9 cellular contexts compared by ENCODE assay signal in the genomic region with DNA sequence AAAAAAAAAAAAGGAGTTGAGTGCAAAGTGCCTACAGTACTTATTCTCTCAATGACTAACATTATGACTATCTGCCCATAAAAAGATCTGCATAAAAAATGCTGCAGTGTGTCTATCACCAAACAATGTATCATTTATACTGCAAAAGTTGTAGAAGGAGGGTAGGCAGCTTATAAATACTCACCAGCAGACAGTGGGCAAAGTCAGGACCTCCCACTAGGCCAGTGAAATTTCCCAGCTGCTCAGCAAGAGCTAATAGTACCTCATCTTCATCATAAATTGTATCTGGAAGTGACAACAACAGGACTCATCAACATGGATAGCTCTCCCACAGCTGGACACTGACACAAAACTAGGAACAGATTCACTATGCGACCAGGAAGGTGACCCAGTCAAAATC. TPM values are rescaled to one million over a fixed set of nuclear protein-coding genes. Genes with fewer than 3 reads are reported as not detected.
DNase-seq lines count a peak whose midpoint lies in the region; ATAC-seq and TF ChIP-seq lines count a peak whose summit lies in the region.
"Had no signal": no experiment of that assay in that cellular context is flagged by ENCODE, and none has a peak within 500 bp of the region (broad histone marks: within the 10 kb centered on the region; RNA-seq: fewer than 3 reads in every experiment).

No MANE protein-coding gene starts in this region.

- H3K27ac Mint-ChIP-seq in CD4-positive, alpha-beta T cell: no peak overlapping the region
- peak overlapping the region in 1 of 2 donors; percentile 83 for H3K27ac Mint-ChIP-seq in natural killer cell

- H4K20me1 ChIP-seq in Loucy (ENCODE audit: insufficient read depth, low read length, poor library complexity, severe bottlenecking): peaks cover 22% of the 10 kb centered on the region

- no peaks in the 10 kb centered on the region for H3F3A ChIP-seq in Loucy (ENCODE audit: low read depth)

- no peaks in the 10 kb centered on the region for H3K9me3 ChIP-seq in CD4-positive, alpha-beta T cell (ENCODE audit: control insufficient read depth, low read length)
- H3K9me3 ChIP-seq in Loucy (ENCODE audit: insufficient read depth, low read depth, low read length) (no peaks in the 10 kb centered on the region), colonic mucosa (no peaks in the 10 kb centered on the region)

- DNase-seq in CD4-positive, alpha-beta T cell: no peak
- DNase-seq in colonic mucosa: no peak
- no peak for DNase-seq in natural killer cell
- no peak for DNase-seq in HUDEP-2 (lab: John Stamatoyannopoulos, UW; ENCODE audit: unreplicated experiment in 76 of 76)
- no peak for DNase-seq in ACHN
- DNase-seq: effector CD4-positive, alpha-beta T cell had no signal

- intact Hi-C loops in CD4-positive, alpha-beta T cell (cut with DNase I, micrococcal nuclease): loop anchor here in 1 of 2 experiments (5.0 to 10.0 kb wide), 5 partner anchors 108 to 1550 kb away; partner anchors contain the start of genes ALG9, PTS, RDX and TTC12
- intact Hi-C loops in colonic mucosa (cut with DNase I): no loop called here
- intact Hi-C loops in natural killer cell (cut with micrococcal nuclease): no loop called here

- H3K79me2 ChIP-seq in Loucy (ENCODE audit: insufficient read depth, low read length): peaks cover 56% of the 10 kb centered on the region

- peak overlapping the region; percentile 99 for H3K4me3 Mint-ChIP-seq in CD4-positive, alpha-beta T cell
- peak overlapping the region; percentile 100 for H3K4me3 Mint-ChIP-seq in natural killer cell

- in situ Hi-C loops in ACHN (cut with HindIII; ENCODE audit: low pct_ligation_motif_present, low pct_unique_long_range_greater_than_20kb, low sequenced_read_pairs): no loop called here

- H3K4me3 ChIP-seq in Loucy (ENCODE audit: low read length, poor library complexity, severe bottlenecking) (peak overlapping the region; percentile 82), colonic mucosa (peak overlapping the region; percentile 96)

- peaks cover 43% of the 10 kb centered on the region for H3K4me1 Mint-ChIP-seq in CD4-positive, alpha-beta T cell (ENCODE audit: low read depth)
- peaks cover 31 to 36% of the 10 kb centered on the region in 2 donors for H3K4me1 Mint-ChIP-seq in natural killer cell

- CTCF ChIA-PET in CD4-positive, alpha-beta T cell (lab: Charles Lee): interaction anchor here (1.3 kb wide), 1 partner anchor 13 kb away, joined by 5 read pairs; no protein-coding TSS in a partner anchor

- H3K27ac ChIP-seq in CD4-positive, alpha-beta T cell (ENCODE audit: low read depth, low read length): no peak overlapping the region
- no peak overlapping the region for H3K27ac ChIP-seq in colonic mucosa

- POLR2A ChIA-PET in CD4-positive, alpha-beta T cell (lab: Charles Lee): interaction anchor here (1.2 to 2.2 kb wide), 3 partner anchors 107 to 164 kb away, joined by 4 to 11 read pairs (median 5); partner anchors contain the start of gene ALG9

- ATAC-seq in CD4-positive, alpha-beta T cell (ENCODE audit: poor library complexity): no peak
- ATAC-seq in natural killer cell: no peak
- ATAC-seq in GM18520 (IDR thresholded peaks at IDR 0.05; ENCODE audit: unreplicated experiment): no peak
- no peak for ATAC-seq in HG02610 (IDR thresholded peaks at IDR 0.05; ENCODE audit: unreplicated experiment)

- H3K4me1 ChIP-seq in Loucy (ENCODE audit: insufficient read depth, low read length, poor library complexity, severe bottlenecking): peaks cover 54% of the 10 kb centered on the region
- H3K4me1 ChIP-seq in colonic mucosa: no peaks in the 10 kb centered on the region

- no peaks in the 10 kb centered on the region for H3K27me3 ChIP-seq in CD4-positive, alpha-beta T cell (ENCODE audit: control insufficient read depth, insufficient read depth, low read length)
- H3K27me3 ChIP-seq in Loucy (ENCODE audit: insufficient read depth, low read length, poor library complexity, severe bottlenecking) (no peaks in the 10 kb centered on the region), colonic mucosa (no peaks in the 10 kb centered on the region)

- no peak overlapping the region for H2AFZ ChIP-seq in Loucy (ENCODE audit: low read length)

- no peaks in the 10 kb centered on the region for H3K27me3 Mint-ChIP-seq in CD4-positive, alpha-beta T cell
- H3K27me3 Mint-ChIP-seq in natural killer cell (ENCODE audit: low read depth in 2 of 2): no peaks in the 10 kb centered on the region

- no peaks in the 10 kb centered on the region for H3K9me2 ChIP-seq in Loucy (replicated peaks; ENCODE audit: low read depth, low read length)

- H3K9ac ChIP-seq in Loucy (ENCODE audit: low read depth, low read length, poor library complexity, severe bottlenecking) (peak overlapping the region; percentile 87), colonic mucosa (ENCODE audit: low read depth in 2 of 2, low read length in 2 of 2) (peak overlapping the region in 1 of 2 donors; percentile 93)

- peaks cover 72% of the 10 kb centered on the region for H3K36me3 Mint-ChIP-seq in CD4-positive, alpha-beta T cell (ENCODE audit: low read depth)
- H3K36me3 Mint-ChIP-seq in natural killer cell: peaks cover 2% of the 10 kb centered on the region

- no peaks in the 10 kb centered on the region for H3K9me3 Mint-ChIP-seq in CD4-positive, alpha-beta T cell
- no peaks in the 10 kb centered on the region for H3K9me3 Mint-ChIP-seq in natural killer cell

- peaks cover 21% of the 10 kb centered on the region for H3K36me3 ChIP-seq in Loucy (ENCODE audit: insufficient read depth, low read length)
- H3K36me3 ChIP-seq in colonic mucosa: no peaks in the 10 kb centered on the region

- no peak for TF ChIP-seq CTCF in CD4-positive, alpha-beta T cell (IDR thresholded peaks at IDR 0.05)
- TF ChIP-seq CTCF in Loucy (conservative IDR thresholded peaks at IDR 0.05; ENCODE audit: low read length): no peak
- TF ChIP-seq CTCF in colonic mucosa (IDR thresholded peaks at IDR 0.05): no peak
- no peak for TF ChIP-seq CTCF in natural killer cell (IDR thresholded peaks at IDR 0.05)

- peak overlapping the region; percentile 86 for H3K4me2 ChIP-seq in Loucy (ENCODE audit: low read depth, low read length, poor library complexity, severe bottlenecking)

RNA-seq across cellular contexts. Expression of gene PPP2R1B, which starts 1.6 kb away (rescaled TPM):
- total RNA-seq in CD4-positive, alpha-beta T cell: 10 to 100 TPM; 34.5 to 39.2 TPM
- total RNA-seq in colonic mucosa (10 to 100 TPM; 45.9 to 57.0 TPM), natural killer cell (10 to 100 TPM; 32.6 to 41.4 (median 40.8) TPM)
